ENCODE assay signal across 9 cellular contexts in the genomic region with DNA sequence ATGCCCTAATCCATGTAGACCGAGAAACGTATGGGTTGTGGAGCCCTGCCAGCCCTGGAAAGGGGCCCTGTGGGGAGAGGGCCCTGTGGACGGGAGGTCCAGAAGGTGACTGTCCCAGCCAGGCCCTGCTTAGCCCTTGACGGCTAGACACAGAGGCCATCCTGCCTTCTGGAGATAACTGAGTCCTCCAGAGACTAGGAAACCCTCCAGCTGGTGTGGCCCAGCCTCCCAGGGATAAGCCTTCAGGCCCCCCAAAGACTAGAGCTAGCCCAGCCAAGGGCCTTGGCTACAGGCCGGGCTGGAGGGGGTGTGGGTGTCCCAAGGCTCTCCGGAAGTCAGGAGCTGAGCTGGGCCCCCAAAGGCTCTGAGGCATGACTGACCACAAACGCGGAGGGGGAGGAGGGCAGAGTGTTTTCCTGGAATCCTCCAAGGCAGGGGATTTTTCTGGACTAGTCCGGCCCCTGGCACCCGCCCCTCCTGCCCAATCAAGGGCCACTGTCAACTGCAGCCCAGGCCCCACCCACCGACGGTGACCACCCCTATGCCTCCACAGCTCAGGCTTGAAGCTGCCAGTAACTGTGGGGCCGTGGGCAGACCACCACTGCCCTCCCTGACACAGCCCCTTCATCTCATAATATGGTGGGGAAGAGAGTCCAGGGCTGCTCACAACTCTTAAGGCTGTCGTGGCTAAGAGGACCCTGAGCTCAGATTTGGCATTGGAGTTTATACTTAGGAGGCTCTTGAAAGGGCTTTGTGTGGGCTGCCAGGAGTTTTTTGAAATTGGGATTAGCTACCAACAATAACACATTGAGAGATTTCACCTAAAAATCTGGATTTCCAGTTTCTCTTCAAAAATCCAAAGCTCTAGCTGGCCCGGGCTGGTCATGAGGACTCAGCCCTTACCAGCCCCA. TPM values are rescaled to one million over a fixed set of nuclear protein-coding genes. Genes with fewer than 3 reads are reported as not detected.
DNase-seq lines count a peak whose midpoint lies in the region; TF ChIP-seq lines count a peak whose summit lies in the region.
"Had no signal": no experiment of that assay in that cellular context is flagged by ENCODE, and none has a peak within 500 bp of the region (broad histone marks: within the 10 kb centered on the region; RNA-seq: fewer than 3 reads in every experiment).

No MANE protein-coding gene starts in this region.

- peak overlapping the region; percentile 56 for H3K4me3 ChIP-seq in DOHH2 (ENCODE audit: low read length)
- peak overlapping the region; percentile 98 for H3K4me3 ChIP-seq in adipocyte (ENCODE audit: low read length)
- peak overlapping the region; percentile 40 to 76 (median 68) for H3K4me3 ChIP-seq in sigmoid colon

- H3K9me3 ChIP-seq in DOHH2 (ENCODE audit: control insufficient read depth, insufficient read depth, low read length) (no peaks in the 10 kb centered on the region), adipocyte (ENCODE audit: control insufficient read depth, low read length) (no peaks in the 10 kb centered on the region), sigmoid colon (no peaks in the 10 kb centered on the region)

- WGBS in sigmoid colon, 2 donors, result 73 to 79% methylated on average over 15 of the region's 15 CpGs

- no peaks in the 10 kb centered on the region; the same call in 1 of the 2 replicates for H3F3A ChIP-seq in DOHH2 (ENCODE audit: control insufficient read depth, insufficient read depth)

- no peak for TF ChIP-seq POLR2A in sigmoid colon (IDR thresholded peaks at IDR 0.05)

- H4K20me1 ChIP-seq in DOHH2 (ENCODE audit: control insufficient read depth, insufficient read depth, low read depth, low read length), result peaks cover 19% of the 10 kb centered on the region

- H3K9ac ChIP-seq in adipocyte (ENCODE audit: low read length), result peak overlapping the region; percentile 99

- H3K4me2 ChIP-seq in DOHH2 (ENCODE audit: low read length), result peak overlapping the region; percentile 60

- H3K79me2 ChIP-seq in DOHH2 (ENCODE audit: control insufficient read depth, low read length), result no peaks in the 10 kb centered on the region

- TF ChIP-seq CTCF in DOHH2 (IDR thresholded peaks at IDR 0.05; ENCODE audit: low read depth, low read length, poor library complexity, severe bottlenecking) (no peak), sigmoid colon (IDR thresholded peaks at IDR 0.05) (no peak)

- peaks cover 40% of the 10 kb centered on the region for H3K4me1 ChIP-seq in DOHH2 (ENCODE audit: control insufficient read depth, low read length)
- peaks cover 50% of the 10 kb centered on the region for H3K4me1 ChIP-seq in adipocyte (ENCODE audit: control insufficient read depth, insufficient read depth, low read length)
- H3K4me1 ChIP-seq in sigmoid colon, result peaks cover 0 to 58% (median 52%) of the 10 kb centered on the region in 4 donors

- no peak overlapping the region for H3K27ac ChIP-seq in DOHH2 (ENCODE audit: low read depth, low read length)
- H3K27ac ChIP-seq in sigmoid colon, result peak overlapping the region; percentile 82 to 97 (median 90)

- intact Hi-C loops in sigmoid colon (cut with DNase I), result no loop called here

- peak; percentile 85 for DNase-seq in adipocyte (ENCODE audit: low read depth)
- DNase-seq in hepatic stellate cell (ENCODE audit: low spot score), result peak; percentile 96
- peak; percentile 90 for DNase-seq in sigmoid colon
- no peak for DNase-seq in SW480 (ENCODE audit: low spot score)
- no peak for DNase-seq in SK-N-DZ (ENCODE audit: low spot score)
- no peak for DNase-seq in iPS-NIHi7 (ENCODE audit: extremely low spot score)
- no peak for DNase-seq in NCI-H1092 (lab: John Stamatoyannopoulos, UW)
- DNase-seq: cortex of kidney had no signal

- H3K27me3 ChIP-seq in DOHH2 (ENCODE audit: control insufficient read depth, low read length) (peaks cover 5% of the 10 kb centered on the region), adipocyte (replicated peaks; ENCODE audit: control insufficient read depth, insufficient read depth, low read length) (no peaks in the 10 kb centered on the region), sigmoid colon (no peaks in the 10 kb centered on the region)

- H3K9me2 ChIP-seq in DOHH2 (replicated peaks; ENCODE audit: control insufficient read depth, low read length), result no peaks in the 10 kb centered on the region

- H3K36me3 ChIP-seq in DOHH2 (ENCODE audit: control insufficient read depth, low read length), result peaks cover 5% of the 10 kb centered on the region; the same call in 1 of the 2 replicates
- H3K36me3 ChIP-seq in adipocyte (ENCODE audit: control insufficient read depth, insufficient read depth, low read length, severe bottlenecking), result no peaks in the 10 kb centered on the region
- no peaks in the 10 kb centered on the region for H3K36me3 ChIP-seq in sigmoid colon

- no peak for TF ChIP-seq EP300 in sigmoid colon (IDR thresholded peaks at IDR 0.05)

RNA-seq across cellular contexts. Expression of gene VASN, which starts 0.8 kb away (rescaled TPM):
- total RNA-seq in sigmoid colon, result 10 to 100 TPM in 1 of 4 donors, 1 to 10 TPM in 3; 7.1 to 10.2 (median 8.3) TPM
- 1 to 10 TPM in 2 of 3 donors, under 1 TPM in 1; 0.46 to 4.2 (median 2.4) TPM for polyA plus RNA-seq in sigmoid colon
- polyA plus RNA-seq in SK-N-DZ (2014; cell fraction: cytosol; rRNA removed), result 7.4 and 7.9 TPM in 2 replicates
- polyA plus RNA-seq in SK-N-DZ (2014; cell fraction: nucleus; rRNA removed), result 3.4 and 4.9 TPM in 2 replicates

RNA-seq across cellular contexts. Expression of gene PAM16, which starts 19.7 kb away (rescaled TPM):
- total RNA-seq in sigmoid colon, result 10 to 100 TPM; 36.7 to 52.7 (median 43.6) TPM
- polyA plus RNA-seq in sigmoid colon, result 10 to 100 TPM; 36.0 to 57.0 (median 49.0) TPM
- 187 and 191 TPM in 2 replicates for polyA plus RNA-seq in SK-N-DZ (2014; cell fraction: cytosol; rRNA removed)
- 181 and 215 TPM in 2 replicates for polyA plus RNA-seq in SK-N-DZ (2014; cell fraction: nucleus; rRNA removed)

RNA-seq across cellular contexts. Expression of gene CORO7, which starts 45.6 kb away (rescaled TPM):
- total RNA-seq in sigmoid colon, result 10 to 100 TPM; 10.0 to 34.6 (median 19.1) TPM
- 10 to 100 TPM; 10.8 to 43.4 (median 12.5) TPM for polyA plus RNA-seq in sigmoid colon
- 39.0 and 46.4 TPM in 2 replicates for polyA plus RNA-seq in SK-N-DZ (2014; cell fraction: cytosol; rRNA removed)
- polyA plus RNA-seq in SK-N-DZ (2014; cell fraction: nucleus; rRNA removed), result 187 and 190 TPM in 2 replicates

RNA-seq across cellular contexts. Expression of gene DNAJA3, which starts 54.8 kb away (rescaled TPM):
- total RNA-seq in sigmoid colon, result 10 to 100 TPM; 41.3 to 47.4 (median 44.4) TPM
- polyA plus RNA-seq in sigmoid colon, result 10 to 100 TPM; 28.2 to 53.3 (median 35.6) TPM
- 83.8 and 85.3 TPM in 2 replicates for polyA plus RNA-seq in SK-N-DZ (2014; cell fraction: cytosol; rRNA removed)
- polyA plus RNA-seq in SK-N-DZ (2014; cell fraction: nucleus; rRNA removed), result 87.2 and 90.3 TPM in 2 replicates

RNA-seq across cellular contexts. Expression of gene GLIS2, which starts 55.0 kb away (rescaled TPM):
- total RNA-seq in sigmoid colon, result 10 to 100 TPM in 1 of 4 donors, 1 to 10 TPM in 3; 5.4 to 11.9 (median 5.7) TPM
- polyA plus RNA-seq in sigmoid colon, result 1 to 10 TPM in 2 of 3 donors, under 1 TPM in 1; 0.69 to 4.0 (median 1.8) TPM
- 4.4 and 4.5 TPM in 2 replicates for polyA plus RNA-seq in SK-N-DZ (2014; cell fraction: cytosol; rRNA removed)
- polyA plus RNA-seq in SK-N-DZ (2014; cell fraction: nucleus; rRNA removed), result 2.7 and 7.0 TPM in 2 replicates

Comparison
In these comparisons a context has a peak if more than half of its experiments do, and no peak if none do; other contexts are left out.
1. DNase-seq: peak in adipocyte (single experiment), hepatic stellate cell (single experiment) and sigmoid colon (single experiment); none in SW480 (single experiment), SK-N-DZ (single experiment), iPS-NIHi7 (single experiment) and NCI-H1092 (single experiment).
2. Peak in every context shown above with its lines, with median percentiles within 50 percentile points of each other: H3K4me3 ChIP-seq.